ENCODE assay signal across 8 cellular contexts in the genomic region with DNA sequence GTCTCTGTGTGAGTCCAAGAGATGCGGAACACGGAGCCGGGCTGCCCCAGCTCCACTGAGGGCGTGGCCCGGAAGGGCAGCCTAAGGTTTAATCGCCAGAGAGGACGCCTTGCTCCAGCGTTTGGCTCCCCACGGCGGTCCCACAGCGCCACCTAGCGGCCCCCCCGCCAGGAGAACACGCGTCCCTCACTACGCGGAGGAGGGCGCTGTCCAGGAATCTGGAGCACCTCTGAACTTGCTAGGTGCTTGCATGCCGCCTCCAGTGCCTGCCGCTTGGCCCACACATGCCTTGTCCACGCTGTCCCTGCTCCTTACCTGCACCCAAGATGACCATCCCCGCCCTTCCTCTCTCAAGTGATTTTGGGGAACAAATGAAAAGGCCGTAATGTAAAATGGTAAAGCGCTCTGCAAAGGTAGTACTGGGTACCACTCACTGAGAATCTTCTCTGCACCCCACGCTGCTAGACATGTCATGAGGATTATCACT. TPM values are rescaled to one million over a fixed set of nuclear protein-coding genes. Genes with fewer than 3 reads are reported as not detected.
DNase-seq lines count a peak whose midpoint lies in the region; ATAC-seq lines count a peak whose summit lies in the region.

No MANE protein-coding gene starts in this region.

- H3K4me3 Mint-ChIP-seq in CD8-positive, alpha-beta memory T cell = peak overlapping the region in 6 of 7 donors; percentile 69 to 86 (median 75)

- H3K27me3 Mint-ChIP-seq in CD8-positive, alpha-beta memory T cell = peaks cover 22 to 36% of the 10 kb centered on the region in 2 donors

- H3K27ac ChIP-seq in CD8-positive, alpha-beta memory T cell (ENCODE audit: low read depth, low read length) = no peak overlapping the region

- peaks cover 7 to 25% (median 7%) of the 10 kb centered on the region in 3 donors for H3K4me1 Mint-ChIP-seq in CD8-positive, alpha-beta memory T cell

- H3K27ac Mint-ChIP-seq in CD8-positive, alpha-beta memory T cell = peak overlapping the region in 3 of 8 donors; percentile 50 to 60 (median 52)

- H3K36me3 Mint-ChIP-seq in CD8-positive, alpha-beta memory T cell = no peaks in the 10 kb centered on the region

- H3K36me3 ChIP-seq in CD8-positive, alpha-beta memory T cell (ENCODE audit: insufficient read depth, low read length) = no peaks in the 10 kb centered on the region

- peaks cover 11% of the 10 kb centered on the region for H3K4me1 ChIP-seq in CD8-positive, alpha-beta memory T cell (ENCODE audit: insufficient read depth, low read length)

- H3K27me3 ChIP-seq in CD8-positive, alpha-beta memory T cell (ENCODE audit: insufficient read depth, low read length, poor library complexity, severe bottlenecking) = no peaks in the 10 kb centered on the region

- H3K4me3 ChIP-seq in CD8-positive, alpha-beta memory T cell (ENCODE audit: low read length) = peak overlapping the region; percentile 55

- CTCF ChIA-PET in CD8-positive, alpha-beta memory T cell (lab: Charles Lee) = interaction anchor here (0.6 to 2.4 kb wide), 21 partner anchors 10 to 414 kb away, joined by 3 to 12 read pairs (median 3); partner anchors contain the start of gene MRPS22

- H3K9me3 Mint-ChIP-seq in CD8-positive, alpha-beta memory T cell = no peaks in the 10 kb centered on the region

- no peaks in the 10 kb centered on the region for H3K9me3 ChIP-seq in CD8-positive, alpha-beta memory T cell (ENCODE audit: low read length)

- POLR2A ChIA-PET in CD8-positive, alpha-beta memory T cell (lab: Charles Lee) = no interaction called here

- peak; percentile 76 to 88 (median 81) for DNase-seq in CD8-positive, alpha-beta memory T cell
- DNase-seq in NCI-H69 (lab: John Stamatoyannopoulos, UW) (peak; percentile 80), dermis microvascular lymphatic vessel endothelial cell (ENCODE audit: low read depth in 2 of 2) (peak; percentile 20 to 73), lung microvascular endothelial cell (ENCODE audit: low read depth in 2 of 2) (peak; percentile 81 to 82)
- peak; percentile 77 to 78 for DNase-seq in activated CD4-positive, alpha-beta T cell treated with anti-CD3 and anti-CD28 coated beads, Interleukin-2, amount 50 U/mL, for 4 hours
- DNase-seq in stimulated activated CD8-positive, alpha-beta memory T cell treated with anti-CD3 and anti-CD28 coated beads, Interleukin-15, amount 100 ng/mL, for 1 hour (ENCODE audit: low read depth) = peak; percentile 79

- ATAC-seq in GM19438 (IDR thresholded peaks at IDR 0.05; ENCODE audit: low read depth, unreplicated experiment) (peak; percentile 97), HG03520 (IDR thresholded peaks at IDR 0.05; ENCODE audit: unreplicated experiment) (peak; percentile 95)

RNA-seq across cellular contexts. Expression of gene MRPS22, which starts 14.4 kb away (rescaled TPM):
- total RNA-seq in CD8-positive, alpha-beta memory T cell = 10 to 100 TPM; 66.9 to 68.6 TPM
- 34.7 TPM for polyA plus RNA-seq in CD8-positive, alpha-beta memory T cell
- total RNA-seq in dermis microvascular lymphatic vessel endothelial cell = 47.0 and 64.1 TPM in 2 replicates
- total RNA-seq in lung microvascular endothelial cell = 55.4 and 58.2 TPM in 2 replicates
